1 cellular context compared by ENCODE assay signal in the genomic region with DNA sequence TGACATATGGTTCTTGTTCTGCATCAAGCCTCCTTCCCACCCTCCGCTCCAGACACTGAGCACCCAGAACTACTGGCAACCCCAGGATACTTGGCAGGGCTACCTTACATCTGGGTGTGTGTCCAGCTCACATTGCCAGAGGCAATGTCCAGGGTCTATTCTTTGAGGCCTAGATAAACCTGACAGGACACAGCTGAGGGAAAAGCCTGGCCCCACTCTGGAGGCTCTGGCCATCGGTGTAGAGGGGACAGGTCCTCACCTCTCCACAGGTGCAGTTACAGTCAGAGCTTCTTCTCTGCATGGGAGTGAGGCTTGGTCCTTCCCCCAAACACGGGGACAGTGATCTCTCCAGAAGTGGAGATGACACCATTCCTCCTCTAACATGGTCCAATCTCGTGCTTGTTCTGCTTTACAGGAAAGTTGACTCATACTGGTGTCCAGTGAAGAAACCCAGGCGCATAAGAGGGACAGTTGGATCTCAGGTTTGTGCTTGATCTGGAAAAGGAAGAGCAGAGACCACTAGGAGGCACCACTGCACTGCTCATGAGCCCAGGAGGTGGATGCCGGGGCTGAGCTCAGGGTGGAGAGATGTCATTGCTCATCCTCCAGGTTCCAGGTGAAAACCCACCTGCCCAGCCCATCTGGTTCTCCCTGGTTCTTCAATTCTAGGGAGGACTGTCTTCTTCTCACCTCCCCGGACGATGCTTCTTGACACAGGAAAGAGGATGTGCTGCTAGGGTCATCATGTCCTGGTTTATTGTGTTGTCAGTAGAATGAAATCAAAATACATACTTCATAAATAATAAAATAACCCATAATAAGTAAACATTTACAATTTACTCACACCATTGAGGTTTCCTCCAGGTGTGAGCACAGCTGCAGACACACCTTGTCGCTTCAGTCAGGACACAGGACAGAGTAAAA.
TF ChIP-seq lines count a peak whose summit lies in the region.

No MANE protein-coding gene starts in this region.

TF ChIP-seq in endothelial cell of umbilical vein, 7 proteins besides CTCF, POLR2A, EP300 and RAD21:
- TF ChIP-seq, protein P1, sequence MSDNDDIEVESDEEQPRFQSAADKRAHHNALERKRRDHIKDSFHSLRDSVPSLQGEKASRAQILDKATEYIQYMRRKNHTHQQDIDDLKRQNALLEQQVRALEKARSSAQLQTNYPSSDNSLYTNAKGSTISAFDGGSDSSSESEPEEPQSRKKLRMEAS (IDR thresholded peaks at IDR 0.05; ENCODE audit: insufficient read depth, insufficient read length) = no peak
- TF ChIP-seq FOS (IDR thresholded peaks at IDR 0.05; ENCODE audit: borderline replicate concordance, insufficient read depth, low read length) = no peak
TF ChIP-seq in endothelial cell of umbilical vein: peak in this region for 0.
